9 cellular contexts compared by ENCODE assay signal in the genomic region with DNA sequence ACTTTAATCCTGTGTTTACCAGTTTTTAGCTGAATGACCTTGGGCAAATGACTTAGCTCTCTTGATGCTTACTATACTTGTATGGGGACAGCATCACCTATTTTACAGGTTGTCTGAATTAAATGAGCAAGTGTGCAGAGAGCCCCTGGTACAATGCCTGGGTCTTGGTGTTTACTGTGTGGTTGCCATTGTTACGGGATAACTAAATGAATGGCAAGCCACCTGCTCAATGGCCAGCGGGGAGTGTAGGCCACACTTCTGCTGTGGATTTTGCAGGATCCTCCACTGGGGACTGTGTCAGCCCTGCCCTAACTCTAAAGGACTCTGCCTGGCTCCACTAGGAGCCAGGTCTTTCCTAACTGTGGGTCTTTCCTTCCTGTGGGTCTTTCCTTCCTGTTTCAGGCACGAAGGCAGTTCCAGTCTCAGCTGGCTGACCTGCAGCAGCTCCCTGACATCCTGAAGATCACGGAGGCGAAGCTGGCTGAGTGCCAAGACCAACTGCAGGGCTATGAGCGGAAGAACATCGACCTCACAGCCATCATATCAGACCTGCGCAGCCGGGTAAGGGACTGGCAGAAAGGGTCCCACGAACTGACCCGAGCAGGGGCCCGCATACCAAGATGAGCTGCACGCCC. TPM values are rescaled to one million over a fixed set of nuclear protein-coding genes. Genes with fewer than 3 reads are reported as not detected.
A peak's percentile ranks its signal among the peaks of the same experiment; 100 is the strongest.
DNase-seq lines count a peak whose midpoint lies in the region; ATAC-seq and TF ChIP-seq lines count a peak whose summit lies in the region.
"Had no signal": no experiment of that assay in that cellular context is flagged by ENCODE, and none has a peak within 500 bp of the region (broad histone marks: within the 10 kb centered on the region; RNA-seq: fewer than 3 reads in every experiment).

No MANE protein-coding gene starts in this region.

- H3K9ac ChIP-seq in OCI-LY1 (ENCODE audit: low read length), result no peak overlapping the region; the same call in 1 of the 2 replicates
- no peak overlapping the region for H3K9ac ChIP-seq in skeletal muscle tissue (ENCODE audit: low read depth in 1 of 3, low read length in 3 of 3)

- H3K9me3 ChIP-seq in OCI-LY1 (ENCODE audit: low read length), result no peaks in the 10 kb centered on the region
- no peaks in the 10 kb centered on the region for H3K9me3 ChIP-seq in heart right ventricle
- no peaks in the 10 kb centered on the region for H3K9me3 ChIP-seq in skeletal muscle tissue (ENCODE audit: control insufficient read depth in 3 of 3, low read length in 3 of 3)
- H3K9me3 ChIP-seq in MG63, result no peaks in the 10 kb centered on the region

- peak; percentile 31 for DNase-seq in activated CD4-positive, alpha-beta T cell treated with anti-CD3 and anti-CD28 coated beads for 36 hours
- no peak for DNase-seq in activated CD4-positive, alpha-beta T cell treated with anti-CD3 and anti-CD28 coated beads for 1 hour
- DNase-seq in heart right ventricle (peak; percentile 64 to 68), MG63 (no peak), cerebellar nuclear complex (lab: John Stamatoyannopoulos, UW) (no peak)
- DNase-seq: T-helper 9 cell had no signal

- no peak for ATAC-seq in activated CD4-positive, alpha-beta T cell treated with anti-CD3 and anti-CD28 coated beads for 36 hours
- peak; percentile 48 to 73 (median 60) for ATAC-seq in heart right ventricle
- ATAC-seq in HG02884 (IDR thresholded peaks at IDR 0.05; ENCODE audit: unreplicated experiment), result no peak

- H3K36me3 Mint-ChIP-seq in activated CD4-positive, alpha-beta T cell treated with anti-CD3 and anti-CD28 coated beads for 36 hours (ENCODE audit: low read depth), result peaks cover 49% of the 10 kb centered on the region

- H3K9me2 ChIP-seq in OCI-LY1 (ENCODE audit: low read depth, low read length), result no peaks in the 10 kb centered on the region

- TF ChIP-seq CTCF in OCI-LY1 (IDR thresholded peaks at IDR 0.05; ENCODE audit: low read length) (no peak), heart right ventricle (IDR thresholded peaks at IDR 0.05) (no peak)

- CTCF ChIA-PET in activated CD4-positive, alpha-beta T cell treated with anti-CD3 and anti-CD28 coated beads for 36 hours (lab: Charles Lee), result interaction anchor here (0.6 to 0.8 kb wide), 2 partner anchors 199 to 448 kb away, joined by 3 to 4 read pairs; no protein-coding TSS in a partner anchor

- H3K27ac ChIP-seq in OCI-LY1 (ENCODE audit: low read depth, low read length, poor library complexity, severe bottlenecking), result peak overlapping the region; percentile 18
- peak overlapping the region in 6 of 10 donors; percentile 10 to 46 (median 40) for H3K27ac ChIP-seq in heart right ventricle
- H3K27ac ChIP-seq in skeletal muscle tissue (ENCODE audit: low read depth, low read length), result peak overlapping the region; percentile 2

- H3K36me3 ChIP-seq in OCI-LY1 (ENCODE audit: insufficient read depth, low read length) (peaks cover 74% of the 10 kb centered on the region), heart right ventricle (peaks cover 0 to 97% (median 29%) of the 10 kb centered on the region in 9 donors), skeletal muscle tissue (ENCODE audit: control insufficient read depth in 3 of 3, insufficient read depth in 3 of 3, low read length in 3 of 3) (peaks cover 8 to 19% (median 18%) of the 10 kb centered on the region in 3 donors), MG63 (peaks cover 51% of the 10 kb centered on the region)

- H3K27me3 Mint-ChIP-seq in activated CD4-positive, alpha-beta T cell treated with anti-CD3 and anti-CD28 coated beads for 36 hours, result no peaks in the 10 kb centered on the region

- no peak overlapping the region for H3K4me3 Mint-ChIP-seq in activated CD4-positive, alpha-beta T cell treated with anti-CD3 and anti-CD28 coated beads for 36 hours

- no peak overlapping the region for H3K27ac Mint-ChIP-seq in activated CD4-positive, alpha-beta T cell treated with anti-CD3 and anti-CD28 coated beads for 36 hours

- no peak overlapping the region for H3K4me2 ChIP-seq in OCI-LY1 (ENCODE audit: low read length)

- H3K4me1 ChIP-seq in OCI-LY1 (ENCODE audit: insufficient read depth, low read length, severe bottlenecking), result peaks cover 9% of the 10 kb centered on the region
- H3K4me1 ChIP-seq in heart right ventricle, result peaks cover 0 to 20% (median 12%) of the 10 kb centered on the region in 9 donors
- peaks cover 0 to 8% (median 7%) of the 10 kb centered on the region in 3 donors for H3K4me1 ChIP-seq in skeletal muscle tissue (ENCODE audit: control insufficient read depth in 3 of 3, insufficient read depth in 3 of 3, low read length in 3 of 3)

- intact Hi-C loops in activated CD4-positive, alpha-beta T cell treated with anti-CD3 and anti-CD28 coated beads for 36 hours (cut with DNase I, micrococcal nuclease), result no loop called here
- intact Hi-C loops in heart right ventricle (cut with DNase I), result no loop called here

- H3K79me2 ChIP-seq in OCI-LY1 (ENCODE audit: insufficient read depth, low read length), result no peaks in the 10 kb centered on the region

- H3F3A ChIP-seq in OCI-LY1 (ENCODE audit: insufficient read depth, low read length), result no peaks in the 10 kb centered on the region

- H2AFZ ChIP-seq in OCI-LY1 (ENCODE audit: low read length), result no peak overlapping the region

- no peaks in the 10 kb centered on the region for H4K20me1 ChIP-seq in OCI-LY1 (ENCODE audit: insufficient read depth, low read length)

- WGBS in heart right ventricle, 2 donors, result 25 to 36% methylated on average over 13 of the region's 13 CpGs

- H3K4me3 ChIP-seq in OCI-LY1 (ENCODE audit: low read depth, low read length, poor library complexity, severe bottlenecking), result no peak overlapping the region
- no peak overlapping the region for H3K4me3 ChIP-seq in heart right ventricle
- no peak overlapping the region for H3K4me3 ChIP-seq in skeletal muscle tissue (ENCODE audit: low read length in 3 of 3)
- no peak overlapping the region for H3K4me3 ChIP-seq in MG63

- H3K27me3 ChIP-seq in OCI-LY1 (ENCODE audit: insufficient read depth, low read length), result no peaks in the 10 kb centered on the region
- no peaks in the 10 kb centered on the region for H3K27me3 ChIP-seq in heart right ventricle
- no peaks in the 10 kb centered on the region for H3K27me3 ChIP-seq in skeletal muscle tissue (ENCODE audit: control insufficient read depth in 3 of 3, insufficient read depth in 3 of 3, low read length in 3 of 3)
- no peaks in the 10 kb centered on the region for H3K27me3 ChIP-seq in MG63

- H3K4me1 Mint-ChIP-seq in activated CD4-positive, alpha-beta T cell treated with anti-CD3 and anti-CD28 coated beads for 36 hours, result no peaks in the 10 kb centered on the region

- no peaks in the 10 kb centered on the region for H3K9me3 Mint-ChIP-seq in activated CD4-positive, alpha-beta T cell treated with anti-CD3 and anti-CD28 coated beads for 36 hours (ENCODE audit: low read depth)

- POLR2A ChIA-PET in activated CD4-positive, alpha-beta T cell treated with anti-CD3 and anti-CD28 coated beads for 36 hours (lab: Charles Lee), result interaction anchor here (0.7 kb wide), 1 partner anchor 16 kb away, joined by 3 read pairs; no protein-coding TSS in a partner anchor

RNA-seq across cellular contexts. Expression of a gene that starts 10.3 kb away (rescaled TPM):
- total RNA-seq in activated CD4-positive, alpha-beta T cell treated with anti-CD3 and anti-CD28 coated beads for 36 hours, result 10 to 100 TPM; 52.5 to 54.4 TPM
- total RNA-seq in heart right ventricle (10 to 100 TPM; 15.0 to 24.5 (median 19.9) TPM), skeletal muscle tissue (16.7 TPM)
- 10 to 100 TPM; 10.5 to 12.4 TPM for polyA plus RNA-seq in heart right ventricle
- total RNA-seq in MG63 (2014; rRNA removed; shearing (Covaris generic); ENCODE audit: low replicate concordance), result 58.5 and 60.3 TPM in 2 replicates

RNA-seq across cellular contexts. Expression of a gene that starts 38.4 kb away (rescaled TPM):
- total RNA-seq in activated CD4-positive, alpha-beta T cell treated with anti-CD3 and anti-CD28 coated beads for 36 hours, result 10 to 100 TPM; 73.5 to 86.4 TPM
- total RNA-seq in heart right ventricle (10 to 100 TPM; 10.9 to 17.1 (median 14.8) TPM), skeletal muscle tissue (15.7 TPM)
- polyA plus RNA-seq in heart right ventricle, result 10 to 100 TPM; 13.2 to 19.7 TPM
- total RNA-seq in MG63 (2014; rRNA removed; shearing (Covaris generic); ENCODE audit: low replicate concordance), result 28.3 and 46.9 TPM in 2 replicates

RNA-seq across cellular contexts. Expression of a gene that starts 58.2 kb away (rescaled TPM):
- 100 to 1,000 TPM; 192 to 269 TPM for total RNA-seq in activated CD4-positive, alpha-beta T cell treated with anti-CD3 and anti-CD28 coated beads for 36 hours
- total RNA-seq in heart right ventricle (100 to 1,000 TPM; 250 to 449 (median 379) TPM), skeletal muscle tissue (368 TPM)
- 100 to 1,000 TPM; 119 to 177 TPM for polyA plus RNA-seq in heart right ventricle
- 82.6 and 111 TPM in 2 replicates for total RNA-seq in MG63 (2014; rRNA removed; shearing (Covaris generic); ENCODE audit: low replicate concordance)

Comparison
In these comparisons a context has a peak if more than half of its experiments do, and no peak if none do; other contexts are left out.
1. DNase-seq: peak in activated CD4-positive, alpha-beta T cell treated with anti-CD3 and anti-CD28 coated beads for 36 hours (single experiment) and heart right ventricle (2 of 2); none in activated CD4-positive, alpha-beta T cell treated with anti-CD3 and anti-CD28 coated beads for 1 hour (single experiment), MG63 (single experiment) and cerebellar nuclear complex (0 of 2).
2. ATAC-seq: peak in heart right ventricle (8 of 8); none in activated CD4-positive, alpha-beta T cell treated with anti-CD3 and anti-CD28 coated beads for 36 hours (single experiment) and HG02884 (single experiment).
3. Peak in every context shown above with its lines, with median percentiles within 50 percentile points of each other: H3K27ac ChIP-seq.